13 cellular contexts compared by ENCODE assay signal in genomic region chr12:96421014-96421413, GRCh38. TPM values are rescaled to one million over a fixed set of nuclear protein-coding genes. Genes with fewer than 3 reads are reported as not detected.
A peak's percentile ranks its signal among the peaks of the same experiment; 100 is the strongest.
DNase-seq lines count a peak whose midpoint lies in the region; FAIRE-seq and TF ChIP-seq lines count a peak whose summit lies in the region.
"Had no signal": no experiment of that assay in that cellular context is flagged by ENCODE, and none has a peak within 500 bp of the region (broad histone marks: within the 10 kb centered on the region; RNA-seq: fewer than 3 reads in every experiment).

No MANE protein-coding gene starts in this region.

- peak overlapping the region; percentile 64 to 93 (median 85) for H3K4me3 Mint-ChIP-seq in CD8-positive, alpha-beta memory T cell
- H3K4me3 Mint-ChIP-seq in osteocyte (ENCODE audit: unreplicated experiment), result no peak overlapping the region

- no peaks in the 10 kb centered on the region for H3K79me2 ChIP-seq in Loucy (ENCODE audit: insufficient read depth, low read length)

- H3K4me1 Mint-ChIP-seq in CD8-positive, alpha-beta memory T cell, result peaks cover 16 to 59% (median 38%) of the 10 kb centered on the region in 3 donors
- peaks cover 46% of the 10 kb centered on the region for H3K4me1 Mint-ChIP-seq in osteocyte (ENCODE audit: unreplicated experiment)

- H3K27me3 ChIP-seq in CD8-positive, alpha-beta memory T cell (ENCODE audit: insufficient read depth, low read length, poor library complexity, severe bottlenecking), result no peaks in the 10 kb centered on the region
- H3K27me3 ChIP-seq in Loucy (ENCODE audit: insufficient read depth, low read length, poor library complexity, severe bottlenecking) (no peaks in the 10 kb centered on the region), brain microvascular endothelial cell (replicated peaks) (no peaks in the 10 kb centered on the region), colonic mucosa (no peaks in the 10 kb centered on the region)

- POLR2A ChIA-PET in CD8-positive, alpha-beta memory T cell (lab: Charles Lee), result no interaction called here

- no peaks in the 10 kb centered on the region for H3K9me3 Mint-ChIP-seq in CD8-positive, alpha-beta memory T cell
- no peaks in the 10 kb centered on the region for H3K9me3 Mint-ChIP-seq in osteocyte (ENCODE audit: unreplicated experiment)

- peak overlapping the region; percentile 79 to 99 (median 97) for H3K27ac Mint-ChIP-seq in CD8-positive, alpha-beta memory T cell
- H3K27ac Mint-ChIP-seq in osteocyte (ENCODE audit: unreplicated experiment), result peak overlapping the region; percentile 55

- CTCF ChIA-PET in CD8-positive, alpha-beta memory T cell (lab: Charles Lee), result no interaction called here

- FAIRE-seq in frontal cortex (lab: Jason Lieb, UNC), result no peak

- H3F3A ChIP-seq in Loucy (ENCODE audit: low read depth), result no peaks in the 10 kb centered on the region

- no peaks in the 10 kb centered on the region for H3K9me2 ChIP-seq in Loucy (replicated peaks; ENCODE audit: low read depth, low read length)

- intact Hi-C loops in colonic mucosa (cut with DNase I), result no loop called here

- H3K4me3 ChIP-seq in CD8-positive, alpha-beta memory T cell (ENCODE audit: low read length), result peak overlapping the region; percentile 54
- H3K4me3 ChIP-seq in Loucy (ENCODE audit: low read length, poor library complexity, severe bottlenecking) (no peak overlapping the region), brain microvascular endothelial cell (ENCODE audit: low read depth, low read length) (no peak overlapping the region), colonic mucosa (no peak overlapping the region)

- H2AFZ ChIP-seq in Loucy (ENCODE audit: low read length), result peak overlapping the region; percentile 72; the same call in 1 of the 2 replicates

- DNase-seq in CD8-positive, alpha-beta memory T cell, result peak in 3 of 5 donors; percentile 12 to 51 (median 13)
- no peak for DNase-seq in brain microvascular endothelial cell
- DNase-seq in osteocyte (ENCODE audit: extremely low spot score, unreplicated experiment), result no peak
- no peak for DNase-seq in ureter (ENCODE audit: low spot score)
- DNase-seq in RPMI8226, result no peak
- DNase-seq in frontal cortex (ENCODE audit: low spot score in 2 of 2), result no peak
- no peak for DNase-seq in colonic mucosa
- DNase-seq: Caco-2; NCI-H526 treated with DMSO at 0.1 percent for 48 hours; SIG-M5; stimulated activated CD4-positive, alpha-beta T cell treated with anti-CD3 and anti-CD28 coated beads, Interleukin-2, amount 100 ng/mL, for 48 hours had no signal

- H3K9me3 ChIP-seq in CD8-positive, alpha-beta memory T cell (ENCODE audit: low read length), result no peaks in the 10 kb centered on the region
- H3K9me3 ChIP-seq in Loucy (ENCODE audit: insufficient read depth, low read depth, low read length) (no peaks in the 10 kb centered on the region), colonic mucosa (no peaks in the 10 kb centered on the region)
- H3K9me3 ChIP-seq: Caco-2 had no signal

- no peak overlapping the region for H3K27ac ChIP-seq in CD8-positive, alpha-beta memory T cell (ENCODE audit: low read depth, low read length)
- peak overlapping the region; percentile 57 for H3K27ac ChIP-seq in brain microvascular endothelial cell
- H3K27ac ChIP-seq in colonic mucosa, result no peak overlapping the region
- H3K27ac ChIP-seq: VCaP had no signal

- H3K27me3 Mint-ChIP-seq in CD8-positive, alpha-beta memory T cell, result peaks cover 0 to 3% of the 10 kb centered on the region in 2 donors
- H3K27me3 Mint-ChIP-seq in osteocyte (ENCODE audit: unreplicated experiment), result no peaks in the 10 kb centered on the region

- H3K4me1 ChIP-seq in CD8-positive, alpha-beta memory T cell (ENCODE audit: insufficient read depth, low read length), result peaks cover 18% of the 10 kb centered on the region
- peaks cover 3% of the 10 kb centered on the region for H3K4me1 ChIP-seq in Loucy (ENCODE audit: insufficient read depth, low read length, poor library complexity, severe bottlenecking)
- H3K4me1 ChIP-seq in colonic mucosa, result no peaks in the 10 kb centered on the region

- no peaks in the 10 kb centered on the region for H3K36me3 ChIP-seq in CD8-positive, alpha-beta memory T cell (ENCODE audit: insufficient read depth, low read length)
- H3K36me3 ChIP-seq in Loucy (ENCODE audit: insufficient read depth, low read length) (no peaks in the 10 kb centered on the region), brain microvascular endothelial cell (replicated peaks) (no peaks in the 10 kb centered on the region), colonic mucosa (no peaks in the 10 kb centered on the region)

- TF ChIP-seq CTCF in Loucy (conservative IDR thresholded peaks at IDR 0.05; ENCODE audit: low read length), result no peak
- no peak for TF ChIP-seq CTCF in brain microvascular endothelial cell (IDR thresholded peaks at IDR 0.05; ENCODE audit: low read depth, low read length, missing control alignments)
- no peak for TF ChIP-seq CTCF in osteocyte (IDR thresholded peaks at IDR 0.05)
- no peak for TF ChIP-seq CTCF in colonic mucosa (IDR thresholded peaks at IDR 0.05)

- H4K20me1 ChIP-seq in Loucy (ENCODE audit: insufficient read depth, low read length, poor library complexity, severe bottlenecking), result no peaks in the 10 kb centered on the region

- H3K4me2 ChIP-seq in Loucy (ENCODE audit: low read depth, low read length, poor library complexity, severe bottlenecking), result peak overlapping the region; percentile 24

- in situ Hi-C loops in brain microvascular endothelial cell (cut with HindIII; ENCODE audit: low pct_ligation_motif_present, low sequenced_read_pairs), result loop anchor here (25.0 kb wide), 1 partner anchor 91 kb away; no protein-coding TSS in a partner anchor

- H3K9ac ChIP-seq in Loucy (ENCODE audit: low read depth, low read length, poor library complexity, severe bottlenecking), result no peak overlapping the region
- no peak overlapping the region for H3K9ac ChIP-seq in colonic mucosa (ENCODE audit: low read depth in 2 of 2, low read length in 2 of 2)

- H3K36me3 Mint-ChIP-seq in CD8-positive, alpha-beta memory T cell, result no peaks in the 10 kb centered on the region
- no peaks in the 10 kb centered on the region for H3K36me3 Mint-ChIP-seq in osteocyte (ENCODE audit: unreplicated experiment)

RNA-seq across cellular contexts. Expression of gene CDK17, which starts 20.8 kb away (rescaled TPM):
- 10 to 100 TPM; 34.6 to 36.0 TPM for total RNA-seq in CD8-positive, alpha-beta memory T cell
- polyA plus RNA-seq in CD8-positive, alpha-beta memory T cell, result 40.0 TPM
- total RNA-seq in osteocyte (33.8 and 37.2 TPM in 2 replicates), ureter (40.9 TPM), frontal cortex (132 TPM), colonic mucosa (10 to 100 TPM; 13.2 to 23.4 TPM)

Comparison
In these comparisons a context has a peak if more than half of its experiments do, and no peak if none do; other contexts are left out.
1. DNase-seq: peak in CD8-positive, alpha-beta memory T cell (3 of 5); none in brain microvascular endothelial cell (single experiment), osteocyte (single experiment), ureter (single experiment), RPMI8226 (single experiment), frontal cortex (0 of 2) and colonic mucosa (single experiment).